1 cellular context compared by ENCODE assay signal in genomic region chr2:70202236-70202806, GRCh38.
TF ChIP-seq lines count a peak whose summit lies in the region.

No MANE protein-coding gene starts in this region.

TF ChIP-seq in SK-N-SH treated with all-trans-retinoic acid at 6 μM for 48 hours, 23 proteins besides CTCF, POLR2A, EP300 and RAD21 (continued from another document):
- no peak for TF ChIP-seq CREB5 (CRISPR knock-in tag; IDR thresholded peaks at IDR 0.05; ENCODE audit: low read depth)
- TF ChIP-seq CSRNP3 (CRISPR knock-in tag; IDR thresholded peaks at IDR 0.05) = no peak
- TF ChIP-seq POU6F1 (CRISPR knock-in tag; IDR thresholded peaks at IDR 0.05; ENCODE audit: borderline replicate concordance, low read depth) = no peak
- TF ChIP-seq ZNF8 (CRISPR knock-in tag; IDR thresholded peaks at IDR 0.05) = no peak
- no peak for TF ChIP-seq OSR1 (CRISPR knock-in tag; IDR thresholded peaks at IDR 0.05)
TF ChIP-seq in SK-N-SH treated with all-trans-retinoic acid at 6 μM for 48 hours: peak in this region for 0.
